In the genomic region with DNA sequence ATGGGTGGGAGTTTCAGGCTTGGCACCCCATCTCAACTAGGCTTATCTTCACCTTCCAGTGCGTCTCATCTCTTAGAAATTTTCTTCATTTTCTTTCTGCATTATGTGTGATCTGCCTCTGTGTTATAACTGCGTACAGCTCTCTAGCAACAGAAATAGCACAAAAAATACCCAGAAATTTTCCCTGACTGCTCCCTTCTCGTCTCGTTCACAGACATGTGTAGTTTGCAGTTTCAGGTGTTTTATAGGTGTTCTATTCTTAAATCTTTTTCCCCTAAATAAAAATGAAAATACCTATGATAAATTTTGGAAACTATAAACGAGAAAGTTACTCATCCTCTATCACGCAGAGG, we compare ENCODE assay signal across 9 cellular contexts. TPM values are rescaled to one million over a fixed set of nuclear protein-coding genes. Genes with fewer than 3 reads are reported as not detected.
A peak's percentile ranks its signal among the peaks of the same experiment; 100 is the strongest.
DNase-seq lines count a peak whose midpoint lies in the region; ATAC-seq, FAIRE-seq and TF ChIP-seq lines count a peak whose summit lies in the region.
"Had no signal": no experiment of that assay in that cellular context is flagged by ENCODE, and none has a peak within 500 bp of the region (broad histone marks: within the 10 kb centered on the region; RNA-seq: fewer than 3 reads in every experiment).

No MANE protein-coding gene starts in this region.

- H3K27ac Mint-ChIP-seq in CD14-positive monocyte, result peak overlapping the region in 3 of 7 donors; percentile 15 to 89 (median 54)
- peak overlapping the region; percentile 83 for H3K27ac Mint-ChIP-seq in astrocyte (ENCODE audit: unreplicated experiment)

- FAIRE-seq in astrocyte (lab: Jason Lieb, UNC), result no peak
- FAIRE-seq in kidney (lab: Jason Lieb, UNC), result no peak

- no peak overlapping the region for H3K27ac ChIP-seq in astrocyte (ENCODE audit: low read depth, low read length)
- no peak overlapping the region for H3K27ac ChIP-seq in kidney (ENCODE audit: low read depth in 2 of 2, low read length in 2 of 2)

- ATAC-seq in GM19351 (IDR thresholded peaks at IDR 0.05; ENCODE audit: unreplicated experiment), result peak; percentile 22
- peak; percentile 19 for ATAC-seq in HG03095 (IDR thresholded peaks at IDR 0.05; ENCODE audit: unreplicated experiment)

- H3K9ac ChIP-seq in astrocyte (ENCODE audit: low read length) (no peak overlapping the region), kidney (ENCODE audit: low read length in 2 of 2) (no peak overlapping the region)

- H3K27me3 Mint-ChIP-seq in CD14-positive monocyte (ENCODE audit: low read depth in 3 of 3) (peaks cover 2 to 3% (median 2%) of the 10 kb centered on the region in 3 donors), astrocyte (ENCODE audit: low read depth, unreplicated experiment) (no peaks in the 10 kb centered on the region)

- H3K4me1 ChIP-seq in astrocyte (ENCODE audit: insufficient read depth, low read length) (peaks cover 10% of the 10 kb centered on the region), kidney (ENCODE audit: control insufficient read depth in 1 of 2, insufficient read depth in 1 of 2, low read depth in 1 of 2, low read length in 2 of 2) (peaks cover 0 to 2% of the 10 kb centered on the region in 2 donors)

- no peak overlapping the region for H2AFZ ChIP-seq in astrocyte (ENCODE audit: low read depth, low read length)

- H3K79me2 ChIP-seq in astrocyte (ENCODE audit: insufficient read depth, low read length), result peaks cover 54% of the 10 kb centered on the region

- no peaks in the 10 kb centered on the region for H3K27me3 ChIP-seq in astrocyte (ENCODE audit: insufficient read depth, low read length)

- TF ChIP-seq CTCF in CD14-positive monocyte (IDR thresholded peaks at IDR 0.05) (no peak), astrocyte (IDR thresholded peaks at IDR 0.05; ENCODE audit: insufficient read depth, low read depth, low read length) (no peak), kidney (IDR thresholded peaks at IDR 0.05; ENCODE audit: borderline replicate concordance, extremely low read depth, insufficient read depth) (no peak)

- H3K36me3 ChIP-seq in astrocyte (ENCODE audit: insufficient read depth, low read length) (no peaks in the 10 kb centered on the region), kidney (ENCODE audit: control insufficient read depth in 1 of 2, insufficient read depth in 2 of 2, low read length in 2 of 2) (no peaks in the 10 kb centered on the region)

- peak overlapping the region; percentile 52 to 90 for H3K4me3 Mint-ChIP-seq in CD14-positive monocyte
- peak overlapping the region; percentile 18 for H3K4me3 Mint-ChIP-seq in astrocyte (ENCODE audit: unreplicated experiment)

- H3K4me1 Mint-ChIP-seq in CD14-positive monocyte (peaks cover 89% of the 10 kb centered on the region), astrocyte (ENCODE audit: low read depth, unreplicated experiment) (peaks cover 40% of the 10 kb centered on the region)

- no peak overlapping the region for H3K4me3 ChIP-seq in astrocyte (ENCODE audit: insufficient read depth, low read depth, low read length)
- H3K4me3 ChIP-seq in kidney (ENCODE audit: low read length in 2 of 2), result no peak overlapping the region

- no peak for DNase-seq in CD14-positive monocyte (ENCODE audit: low spot score)
- no peak for DNase-seq in astrocyte (ENCODE audit: low read depth)
- DNase-seq in kidney, result no peak
- no peak for DNase-seq in activated CD8-positive, alpha-beta memory T cell treated with anti-CD3 and anti-CD28 coated beads for 24 hours
- no peak for DNase-seq in NCI-H146 treated with DMSO at 0.1 percent for 48 hours (lab: John Stamatoyannopoulos, UW; ENCODE audit: unreplicated experiment)
- DNase-seq in SW 1271 (lab: John Stamatoyannopoulos, UW), result no peak
- DNase-seq: NCI-H187 treated with DMSO at 0.1 percent for 48 hours had no signal

- H3K36me3 Mint-ChIP-seq in CD14-positive monocyte (peaks cover 0 to 5% of the 10 kb centered on the region in 2 donors), astrocyte (ENCODE audit: low read depth, unreplicated experiment) (no peaks in the 10 kb centered on the region)

- peak overlapping the region; percentile 46 for H3K4me2 ChIP-seq in astrocyte (ENCODE audit: low read length)

- H3K9me3 ChIP-seq in astrocyte (ENCODE audit: insufficient read depth, low read depth, low read length), result no peaks in the 10 kb centered on the region
- H3K9me3 ChIP-seq in kidney (ENCODE audit: control insufficient read depth in 1 of 2, low read length in 2 of 2), result no peaks in the 10 kb centered on the region

- peaks cover 64% of the 10 kb centered on the region for H4K20me1 ChIP-seq in astrocyte (ENCODE audit: insufficient read depth, low read length)

- H3K9me3 Mint-ChIP-seq in CD14-positive monocyte (no peaks in the 10 kb centered on the region), astrocyte (ENCODE audit: unreplicated experiment) (no peaks in the 10 kb centered on the region)

- intact Hi-C loops in CD14-positive monocyte (cut with micrococcal nuclease), result no loop called here
- intact Hi-C loops in kidney (cut with DNase I), result no loop called here

RNA-seq across cellular contexts. Expression of a gene that starts 48.2 kb away (rescaled TPM):
- polyA plus RNA-seq in CD14-positive monocyte, result 1 to 10 TPM in 1 of 2 donors, under 1 TPM in 1; 0.79 to 1.4 TPM
- total RNA-seq in astrocyte, result 32.8 and 39.9 TPM in 2 replicates
- 13.1 TPM for total RNA-seq in kidney
- polyA plus RNA-seq in kidney (ENCODE audit: insufficient read depth, low read depth, low replicate concordance), result 0.52 TPM
